ENCODE assay signal across 14 cellular contexts in the genomic region with DNA sequence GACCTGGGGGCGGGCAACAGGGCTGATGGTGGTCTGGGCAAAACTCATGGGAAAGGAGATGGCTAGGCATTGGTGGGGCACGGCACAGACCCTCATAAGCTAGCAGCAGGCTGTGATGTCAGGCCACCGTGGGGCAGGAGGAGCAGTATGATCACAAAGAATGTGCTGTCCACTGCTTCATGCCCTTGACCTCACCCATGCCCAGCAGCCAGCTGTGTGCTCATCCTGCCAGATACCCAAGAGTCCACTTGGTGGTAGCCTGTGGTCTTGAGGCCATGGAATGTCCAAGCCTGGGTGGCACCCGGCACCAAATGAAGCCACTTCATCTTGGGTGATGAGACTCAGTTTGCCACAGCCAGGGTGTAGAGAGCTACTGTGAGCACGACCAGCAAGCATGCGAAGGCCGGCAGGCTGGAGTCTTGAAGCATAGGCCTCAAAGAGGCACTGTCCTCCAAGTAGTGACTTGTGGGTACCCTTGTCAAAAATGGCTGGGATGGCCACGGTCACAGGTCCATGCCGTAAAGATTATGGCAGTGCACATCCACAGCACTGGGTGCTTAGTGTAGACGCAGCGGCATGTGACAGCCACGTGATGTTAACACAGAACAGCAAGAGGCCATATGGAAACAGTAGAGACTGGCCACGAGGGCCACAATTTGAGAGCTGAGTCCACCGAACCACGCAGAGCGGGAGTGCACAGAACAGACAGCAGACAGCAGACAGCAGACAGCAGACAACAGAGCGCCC. TPM values are rescaled to one million over a fixed set of nuclear protein-coding genes. Genes with fewer than 3 reads are reported as not detected.
A peak's percentile ranks its signal among the peaks of the same experiment; 100 is the strongest.
DNase-seq lines count a peak whose midpoint lies in the region; ATAC-seq and TF ChIP-seq lines count a peak whose summit lies in the region.
"Had no signal": no experiment of that assay in that cellular context is flagged by ENCODE, and none has a peak within 500 bp of the region (broad histone marks: within the 10 kb centered on the region; RNA-seq: fewer than 3 reads in every experiment).

No MANE protein-coding gene starts in this region.

- 97% methylated on average over 17 of the region's 17 CpGs for WGBS in mesenchymal stem cell
- WGBS in stomach, 5 donors, result 94 to 99% (median 98%) methylated on average over 17 of the region's 17 CpGs

- intact Hi-C loops in activated T-helper 2 cell treated with anti-CD3 and anti-CD28 coated beads, Interferon-gamma antibody, Interleukin-2, Interleukin-4, amounts not matched to agents 10 μg/mL and 5 μg/mL and 100 μg/mL, durations not matched to agents 14 hours and 24 hours and 36 hours (cut with micrococcal nuclease), result no loop called here
- intact Hi-C loops in stomach (cut with DNase I; ENCODE audit: low total_unique reads), result no loop called here

- H3K9me3 ChIP-seq in mesenchymal stem cell (ENCODE audit: control insufficient read depth, low read length) (no peaks in the 10 kb centered on the region), stomach (no peaks in the 10 kb centered on the region)
- H3K9me3 ChIP-seq: SJCRH30, transverse colon had no signal

- no peak overlapping the region for H3K27ac Mint-ChIP-seq in activated T-helper 2 cell treated with anti-CD3 and anti-CD28 coated beads, Interferon-gamma antibody, Interleukin-2, Interleukin-4, amounts not matched to agents 10 μg/mL and 5 μg/mL and 100 μg/mL, durations not matched to agents 14 hours and 24 hours and 36 hours

- TF ChIP-seq EP300 in stomach (IDR thresholded peaks at IDR 0.05), result no peak

- H3K4me1 ChIP-seq in mesenchymal stem cell (ENCODE audit: control insufficient read depth, insufficient read depth, low read depth, low read length), result peaks cover 23% of the 10 kb centered on the region
- peaks cover 28 to 59% (median 40%) of the 10 kb centered on the region in 4 donors for H3K4me1 ChIP-seq in stomach
- H3K4me1 ChIP-seq: SJCRH30 had no signal

- no peak overlapping the region for H3K4me2 ChIP-seq in mesenchymal stem cell (ENCODE audit: low read length, poor library complexity, severe bottlenecking)

- peaks cover 0 to 19% of the 10 kb centered on the region in 2 experiments for H3K36me3 ChIP-seq in mesenchymal stem cell (ENCODE audit: control insufficient read depth in 1 of 2, insufficient read depth in 2 of 2, low read depth in 1 of 2, low read length in 2 of 2)
- no peaks in the 10 kb centered on the region for H3K36me3 ChIP-seq in stomach
- H3K36me3 ChIP-seq: transverse colon had no signal

- H3K27me3 ChIP-seq in mesenchymal stem cell (ENCODE audit: control insufficient read depth in 1 of 2, insufficient read depth in 1 of 2, low read length in 2 of 2), result no peaks in the 10 kb centered on the region
- no peaks in the 10 kb centered on the region for H3K27me3 ChIP-seq in stomach
- H3K27me3 ChIP-seq: SJCRH30, transverse colon had no signal

- H2BK12ac ChIP-seq in mesenchymal stem cell (ENCODE audit: low read length in 2 of 2), result no peak overlapping the region

- no peaks in the 10 kb centered on the region for H3K27me3 Mint-ChIP-seq in activated T-cell treated with anti-CD3 and anti-CD28 coated beads, Interleukin-2, amount 50 U/mL, for 4 hours (ENCODE audit: low read depth)
- H3K27me3 Mint-ChIP-seq in activated T-helper 2 cell treated with anti-CD3 and anti-CD28 coated beads, Interferon-gamma antibody, Interleukin-2, Interleukin-4, amounts not matched to agents 10 μg/mL and 5 μg/mL and 100 μg/mL, durations not matched to agents 14 hours and 24 hours and 36 hours (ENCODE audit: low read depth), result no peaks in the 10 kb centered on the region

- H3K4ac ChIP-seq in mesenchymal stem cell (ENCODE audit: low read depth in 1 of 2, low read length in 2 of 2), result no peak overlapping the region

- H3K27ac ChIP-seq in mesenchymal stem cell (ENCODE audit: low read length, poor library complexity, severe bottlenecking), result no peak overlapping the region
- H3K27ac ChIP-seq in stomach, result peak overlapping the region in 1 of 5 donors; percentile 84
- H3K27ac ChIP-seq: SJCRH30 had no signal

- no peak overlapping the region for H3K23ac ChIP-seq in mesenchymal stem cell (ENCODE audit: low read length in 2 of 2)

- TF ChIP-seq POLR2A in stomach (IDR thresholded peaks at IDR 0.05), result no peak

- no peak for TF ChIP-seq CTCF in stomach (IDR thresholded peaks at IDR 0.05)

- H4K8ac ChIP-seq in mesenchymal stem cell (ENCODE audit: low read length), result no peak overlapping the region

- H2AK5ac ChIP-seq in mesenchymal stem cell (ENCODE audit: low read length, severe bottlenecking), result no peak overlapping the region

- DNase-seq in activated T-cell treated with anti-CD3 and anti-CD28 coated beads, Interleukin-2, amount 50 U/mL, for 4 hours, result no peak
- no peak for DNase-seq in activated T-cell treated with anti-CD3 and anti-CD28 coated beads, Interleukin-2, amount 50 U/mL, for 48 hours
- DNase-seq in activated T-helper 2 cell treated with anti-CD3 and anti-CD28 coated beads, Interferon-gamma antibody, Interleukin-2, Interleukin-4, amounts not matched to agents 10 μg/mL and 5 μg/mL and 100 μg/mL, durations not matched to agents 14 hours and 24 hours and 36 hours (ENCODE audit: low spot score), result no peak
- DNase-seq in mesenchymal stem cell (no peak), stomach (no peak), OCI-M1 (lab: John Stamatoyannopoulos, UW) (no peak), Kasumi-1 (lab: John Stamatoyannopoulos, UW) (no peak)
- DNase-seq: activated CD4-positive, CD25-positive, alpha-beta regulatory T cell treated with anti-CD3 and anti-CD28 coated beads, Interleukin-2, amount 50 U/mL, for 72 hours; amniotic stem cell; HCEC 1CT; NCI-H1694; SJCRH30; transverse colon had no signal

- H3K4me3 ChIP-seq in mesenchymal stem cell (ENCODE audit: insufficient read depth in 1 of 2, low read depth in 1 of 2, low read length in 2 of 2) (no peak overlapping the region), stomach (peak overlapping the region; percentile 62 to 72 (median 68))

- peak overlapping the region; percentile 77 for H3K4me3 Mint-ChIP-seq in activated T-cell treated with anti-CD3 and anti-CD28 coated beads, Interleukin-2, amount 50 U/mL, for 4 hours
- peak overlapping the region; percentile 67 for H3K4me3 Mint-ChIP-seq in activated T-helper 2 cell treated with anti-CD3 and anti-CD28 coated beads, Interferon-gamma antibody, Interleukin-2, Interleukin-4, amounts not matched to agents 10 μg/mL and 5 μg/mL and 100 μg/mL, durations not matched to agents 14 hours and 24 hours and 36 hours (ENCODE audit: low read depth)

- no peak overlapping the region for H2BK15ac ChIP-seq in mesenchymal stem cell (ENCODE audit: low read depth, poor library complexity, severe bottlenecking)

- H3K14ac ChIP-seq in mesenchymal stem cell (ENCODE audit: low read length in 2 of 2), result no peak overlapping the region

- H3K9me3 Mint-ChIP-seq in activated T-cell treated with anti-CD3 and anti-CD28 coated beads, Interleukin-2, amount 50 U/mL, for 4 hours, result no peaks in the 10 kb centered on the region
- H3K9me3 Mint-ChIP-seq in activated T-helper 2 cell treated with anti-CD3 and anti-CD28 coated beads, Interferon-gamma antibody, Interleukin-2, Interleukin-4, amounts not matched to agents 10 μg/mL and 5 μg/mL and 100 μg/mL, durations not matched to agents 14 hours and 24 hours and 36 hours, result no peaks in the 10 kb centered on the region

- no peak overlapping the region for H2BK120ac ChIP-seq in mesenchymal stem cell (ENCODE audit: low read depth, low read length)

- H2AFZ ChIP-seq in mesenchymal stem cell (ENCODE audit: low read depth, low read length), result no peak overlapping the region

- H3K4me1 Mint-ChIP-seq in activated T-cell treated with anti-CD3 and anti-CD28 coated beads, Interleukin-2, amount 50 U/mL, for 4 hours (ENCODE audit: low read depth), result peaks cover 28% of the 10 kb centered on the region
- H3K4me1 Mint-ChIP-seq in activated T-helper 2 cell treated with anti-CD3 and anti-CD28 coated beads, Interferon-gamma antibody, Interleukin-2, Interleukin-4, amounts not matched to agents 10 μg/mL and 5 μg/mL and 100 μg/mL, durations not matched to agents 14 hours and 24 hours and 36 hours (ENCODE audit: low read depth), result peaks cover 16% of the 10 kb centered on the region

- peak overlapping the region; percentile 94 for H3K9ac ChIP-seq in mesenchymal stem cell (ENCODE audit: low read length)

- H3K36me3 Mint-ChIP-seq in activated T-cell treated with anti-CD3 and anti-CD28 coated beads, Interleukin-2, amount 50 U/mL, for 4 hours (ENCODE audit: insufficient read depth), result peaks cover 6% of the 10 kb centered on the region
- H3K36me3 Mint-ChIP-seq in activated T-helper 2 cell treated with anti-CD3 and anti-CD28 coated beads, Interferon-gamma antibody, Interleukin-2, Interleukin-4, amounts not matched to agents 10 μg/mL and 5 μg/mL and 100 μg/mL, durations not matched to agents 14 hours and 24 hours and 36 hours (ENCODE audit: low read depth), result peaks cover 34% of the 10 kb centered on the region

- H3K18ac ChIP-seq in mesenchymal stem cell (ENCODE audit: low read depth in 1 of 2, low read length in 2 of 2), result no peak overlapping the region

- no peak overlapping the region for H2BK5ac ChIP-seq in mesenchymal stem cell (ENCODE audit: low read depth, low read length, poor library complexity, severe bottlenecking)

- H3K79me1 ChIP-seq in mesenchymal stem cell (replicated peaks; ENCODE audit: low read length, poor library complexity, severe bottlenecking), result peaks cover 22% of the 10 kb centered on the region

- no peak overlapping the region for H4K91ac ChIP-seq in mesenchymal stem cell (ENCODE audit: low read length)

- ATAC-seq in activated T-cell treated with anti-CD3 and anti-CD28 coated beads, Interleukin-2, amount 50 U/mL, for 4 hours, result no peak
- no peak for ATAC-seq in GM21526 (IDR thresholded peaks at IDR 0.05; ENCODE audit: low FRiP score, unreplicated experiment)

RNA-seq across cellular contexts. Expression of a gene that starts 19.0 kb away (rescaled TPM):
- 100 to 1,000 TPM; 140 to 173 (median 151) TPM for total RNA-seq in activated T-cell treated with anti-CD3 and anti-CD28 coated beads, Interleukin-2, amount 50 U/mL, for 4 hours
- total RNA-seq in activated T-helper 2 cell treated with anti-CD3 and anti-CD28 coated beads, Interferon-gamma antibody, Interleukin-2, Interleukin-4, amounts not matched to agents 10 μg/mL and 5 μg/mL and 100 μg/mL, durations not matched to agents 14 hours and 24 hours and 36 hours, result 125 and 126 TPM in 2 replicates
- polyA plus RNA-seq in mesenchymal stem cell (2013, experiment 1 of 2), result 16.6 TPM
- 16.8 TPM for polyA plus RNA-seq in mesenchymal stem cell (2013, experiment 2 of 2)
- total RNA-seq in stomach, result 10 to 100 TPM in 2 of 5 donors, 1 to 10 TPM in 3; 1.8 to 20.0 (median 7.2) TPM
- polyA plus RNA-seq in stomach, result 1 to 10 TPM; 2.6 to 3.1 (median 3.1) TPM

RNA-seq across cellular contexts. Expression of a gene that starts 19.1 kb away (rescaled TPM):
- total RNA-seq in activated T-cell treated with anti-CD3 and anti-CD28 coated beads, Interleukin-2, amount 50 U/mL, for 4 hours, result 100 to 1,000 TPM in 1 of 3 donors, 10 to 100 TPM in 2; 85.6 to 113 (median 95.7) TPM
- 67.4 and 68.8 TPM in 2 replicates for total RNA-seq in activated T-helper 2 cell treated with anti-CD3 and anti-CD28 coated beads, Interferon-gamma antibody, Interleukin-2, Interleukin-4, amounts not matched to agents 10 μg/mL and 5 μg/mL and 100 μg/mL, durations not matched to agents 14 hours and 24 hours and 36 hours
- polyA plus RNA-seq in mesenchymal stem cell (2013, experiment 1 of 2), result 59.1 TPM
- polyA plus RNA-seq in mesenchymal stem cell (2013, experiment 2 of 2), result 60.0 TPM
- 10 to 100 TPM in 4 of 5 donors, 1 to 10 TPM in 1; 2.3 to 33.8 (median 15.6) TPM for total RNA-seq in stomach
- 1 to 10 TPM; 4.9 to 8.2 (median 7.8) TPM for polyA plus RNA-seq in stomach

Comparison
In these comparisons a context has a peak if more than half of its experiments do, and no peak if none do; other contexts are left out.
1. H3K4me3 ChIP-seq: peak in stomach (4 of 4); none in mesenchymal stem cell (0 of 2).